8 cellular contexts compared by ENCODE assay signal in genomic region chr4:88283661-88284377, GRCh38. TPM values are rescaled to one million over a fixed set of nuclear protein-coding genes. Genes with fewer than 3 reads are reported as not detected.
A peak's percentile ranks its signal among the peaks of the same experiment; 100 is the strongest.
DNase-seq lines count a peak whose midpoint lies in the region; ATAC-seq and TF ChIP-seq lines count a peak whose summit lies in the region.

No MANE protein-coding gene starts in this region.

- CTCF ChIA-PET in Panc1 (lab: Charles Lee), result interaction anchor here (0.6 to 1.3 kb wide), 3 partner anchors 14 to 113 kb away, joined by 3 to 4 read pairs (median 4); no protein-coding TSS in a partner anchor

- DNase-seq in SIG-M5 treated with dmso at 0.1 percent for 504 hours (lab: John Stamatoyannopoulos, UW; ENCODE audit: unreplicated experiment) (peak; percentile 49), SIG-M5 (lab: John Stamatoyannopoulos, UW) (no peak), Panc1 (ENCODE audit: low read depth, low spot score) (peak; percentile 54), esophagus squamous epithelium (lab: John Stamatoyannopoulos, UW) (peak; percentile 27), myocyte (ENCODE audit: low read depth) (peak; percentile 74)
- peak; percentile 74 to 77 for DNase-seq in activated T-cell treated with anti-CD3 and anti-CD28 coated beads, Interleukin-2, amount 50 U/mL, for 72 hours
- peak; percentile 39 to 48 for DNase-seq in stimulated activated CD8-positive, alpha-beta memory T cell treated with anti-CD3 and anti-CD28 coated beads, Interleukin-7, amount 100 ng/mL, for 48 hours (ENCODE audit: extremely low read depth in 1 of 2, low read depth in 1 of 2)

- peaks cover 7 to 8% of the 10 kb centered on the region in 2 donors for H3K36me3 Mint-ChIP-seq in activated T-cell treated with anti-CD3 and anti-CD28 coated beads, Interleukin-2, amount 50 U/mL, for 72 hours (ENCODE audit: insufficient read depth in 2 of 2)

- peaks cover 50% of the 10 kb centered on the region for H3K4me1 Mint-ChIP-seq in activated T-cell treated with anti-CD3 and anti-CD28 coated beads, Interleukin-2, amount 50 U/mL, for 72 hours (ENCODE audit: low read depth)

- no peak for TF ChIP-seq POLR2A in esophagus squamous epithelium (IDR thresholded peaks at IDR 0.05)

- in situ Hi-C loops in Panc1 (cut with HindIII; ENCODE audit: low pct_unique_long_range_greater_than_20kb, low sequenced_read_pairs), result no loop called here

- no peaks in the 10 kb centered on the region for H3K9me3 ChIP-seq in Panc1 (ENCODE audit: control insufficient read depth, insufficient read depth, low read depth, low read length)
- no peaks in the 10 kb centered on the region for H3K9me3 ChIP-seq in esophagus squamous epithelium

- no peaks in the 10 kb centered on the region; the same call in 1 of the 2 replicates for H3K4me1 ChIP-seq in Panc1 (ENCODE audit: control insufficient read depth, insufficient read depth, low read length)
- peaks cover 7 to 62% (median 8%) of the 10 kb centered on the region in 3 donors for H3K4me1 ChIP-seq in esophagus squamous epithelium

- H3K27ac ChIP-seq in Panc1 (ENCODE audit: low read length) (no peak overlapping the region; the same call in 1 of the 2 replicates), esophagus squamous epithelium (peak overlapping the region; percentile 96 to 100 (median 100))

- peak overlapping the region; percentile 100 for H3K27ac Mint-ChIP-seq in activated T-cell treated with anti-CD3 and anti-CD28 coated beads, Interleukin-2, amount 50 U/mL, for 72 hours

- H3K4me3 Mint-ChIP-seq in activated T-cell treated with anti-CD3 and anti-CD28 coated beads, Interleukin-2, amount 50 U/mL, for 72 hours, result peak overlapping the region; percentile 97 to 98

- H3K36me3 ChIP-seq in Panc1 (ENCODE audit: control insufficient read depth, insufficient read depth, low read length) (no peaks in the 10 kb centered on the region), esophagus squamous epithelium (no peaks in the 10 kb centered on the region)

- POLR2A ChIA-PET in Panc1 (lab: Charles Lee), result interaction anchor here (0.7 kb wide), 1 partner anchor 86 kb away, joined by 5 read pairs; no protein-coding TSS in a partner anchor

- H3K27me3 Mint-ChIP-seq in activated T-cell treated with anti-CD3 and anti-CD28 coated beads, Interleukin-2, amount 50 U/mL, for 72 hours (ENCODE audit: low read depth), result no peaks in the 10 kb centered on the region

- no TSS peak for BruUV-seq in Panc1 (replicated peaks; lab: Mats Ljungman, UMichigan)

- H3K27me3 ChIP-seq in Panc1 (ENCODE audit: control insufficient read depth, insufficient read depth, low read length) (peaks cover 2% of the 10 kb centered on the region; the same call in 1 of the 2 replicates), esophagus squamous epithelium (no peaks in the 10 kb centered on the region)

- no peaks in the 10 kb centered on the region for H3K9me3 Mint-ChIP-seq in activated T-cell treated with anti-CD3 and anti-CD28 coated beads, Interleukin-2, amount 50 U/mL, for 72 hours

- intact Hi-C loops in Panc1 (cut with micrococcal nuclease; ENCODE audit: unreplicated experiment) (loop anchor here (5.0 kb wide), 1 partner anchor 173 kb away; the partner anchor contains the start of gene HERC5), esophagus squamous epithelium (cut with DNase I) (loop anchor here (10.0 kb wide), 1 partner anchor 81 kb away; no protein-coding TSS in a partner anchor)

- no peak for TF ChIP-seq CTCF in Panc1 (IDR thresholded peaks at IDR 0.05)
- no peak for TF ChIP-seq CTCF in esophagus squamous epithelium (IDR thresholded peaks at IDR 0.05)

- 0% methylated on average over 1 to 5 of the region's 65 CpGs for WGBS in esophagus squamous epithelium, 2 donors

- H3K4me3 ChIP-seq in Panc1 (ENCODE audit: low read depth in 2 of 2, low read length in 2 of 2) (peak overlapping the region; percentile 69 to 79), esophagus squamous epithelium (peak overlapping the region; percentile 65 to 88 (median 78))

- peak; percentile 7 for ATAC-seq in HG03108 (IDR thresholded peaks at IDR 0.05; ENCODE audit: unreplicated experiment)
- ATAC-seq in Panc1, result peak; percentile 68
- peak; percentile 42 to 50 for ATAC-seq in activated T-cell treated with anti-CD3 and anti-CD28 coated beads, Interleukin-2, amount 50 U/mL, for 72 hours (replicated peaks in 1 of 2)

RNA-seq across cellular contexts. Expression of gene PPM1K, which starts 0.5 kb away (rescaled TPM):
- total RNA-seq in Panc1 (2021; ENCODE audit: unreplicated experiment), result 2.1 TPM
- 0.63 TPM for polyA plus RNA-seq in Panc1 (2012; ENCODE audit: insufficient read length)
- total RNA-seq in activated T-cell treated with anti-CD3 and anti-CD28 coated beads, Interleukin-2, amount 50 U/mL, for 72 hours, result 10 to 100 TPM; 61.2 to 85.3 TPM
- total RNA-seq in esophagus squamous epithelium, result 10 to 100 TPM in 3 of 4 donors, 1 to 10 TPM in 1; 4.4 to 34.0 (median 11.7) TPM
- 45.9 and 49.2 TPM in 2 replicates for total RNA-seq in myocyte
- polyA plus RNA-seq in myocyte (2012), result 12.3 TPM

Comparison
In these comparisons a context has a peak if more than half of its experiments do, and no peak if none do; other contexts are left out.
1. ATAC-seq: peak in every context shown above with its lines; median percentile 68 in Panc1; 46 in activated T-cell treated with anti-CD3 and anti-CD28 coated beads, Interleukin-2, amount 50 U/mL, for 72 hours; 7 in HG03108.